ENCODE assay signal across 15 cellular contexts in the genomic region with DNA sequence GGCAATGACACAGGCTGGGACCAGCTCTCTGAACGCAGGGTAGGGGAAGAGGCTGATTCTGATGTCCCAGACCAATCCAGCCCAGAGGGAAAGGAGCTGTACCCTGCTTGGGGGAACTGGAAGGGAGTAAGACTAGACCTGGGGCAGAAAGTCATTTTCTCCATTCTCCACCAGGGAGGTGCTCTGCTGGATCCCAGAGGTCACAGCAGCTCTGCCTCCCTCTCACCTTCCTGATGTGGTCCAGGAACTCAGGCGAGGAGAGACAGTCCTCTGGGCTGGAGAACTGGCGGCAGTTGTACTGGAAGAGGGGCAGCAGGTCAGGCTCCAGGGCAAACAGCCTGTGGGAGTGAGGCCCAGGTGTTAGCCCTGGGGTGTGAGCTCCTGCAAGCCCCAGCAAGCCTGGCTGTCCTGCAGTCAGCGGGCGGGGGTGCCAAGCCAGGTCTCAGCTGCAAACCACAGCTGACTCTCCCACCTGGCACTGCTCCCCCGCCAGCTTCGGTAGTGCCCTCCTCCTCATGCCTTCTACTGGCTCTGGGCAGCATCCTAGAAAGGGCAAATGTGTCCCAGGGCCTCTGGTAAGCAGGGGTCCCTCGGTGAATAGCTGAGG. TPM values are rescaled to one million over a fixed set of nuclear protein-coding genes. Genes with fewer than 3 reads are reported as not detected.
DNase-seq lines count a peak whose midpoint lies in the region; ATAC-seq and TF ChIP-seq lines count a peak whose summit lies in the region.
"Had no signal": no experiment of that assay in that cellular context is flagged by ENCODE, and none has a peak within 500 bp of the region (broad histone marks: within the 10 kb centered on the region; RNA-seq: fewer than 3 reads in every experiment).

No MANE protein-coding gene starts in this region.

- H3K4me3 ChIP-seq in endodermal cell (ENCODE audit: low read length), result no peak overlapping the region
- H3K4me3 ChIP-seq: colonic mucosa had no signal

- peak; percentile 25 for TF ChIP-seq CTCF in endodermal cell (conservative IDR thresholded peaks at IDR 0.05)

- in situ Hi-C loops in ACHN (cut with HindIII; ENCODE audit: low pct_ligation_motif_present, low pct_unique_long_range_greater_than_20kb, low sequenced_read_pairs), result no loop called here

- no peaks in the 10 kb centered on the region for H3K9me3 ChIP-seq in endodermal cell (ENCODE audit: control insufficient read depth, low read length)
- H3K9me3 ChIP-seq: Caco-2, colonic mucosa had no signal

- DNase-seq in NCI-H748 (lab: John Stamatoyannopoulos, UW; ENCODE audit: unreplicated experiment) (peak; percentile 38), NCI-H748 treated with DMSO at 0.1 percent for 48 hours (lab: John Stamatoyannopoulos, UW) (no peak), NCI-H526 (lab: John Stamatoyannopoulos, UW) (peak; percentile 27 to 58), endodermal cell (peak; percentile 67), globus pallidus (ENCODE audit: low spot score) (no peak), ACHN (no peak)
- no peak for DNase-seq in stimulated activated CD4-positive, alpha-beta T cell treated with anti-CD3 and anti-CD28 coated beads, Interleukin-4, amount 100 ng/mL, for 1 hour
- DNase-seq: activated CD4-positive, alpha-beta T cell treated with anti-CD3 and anti-CD28 coated beads, Interleukin-2, amount 10 ng/mL, durations not matched to agents 24 days and 14 days; activated T-cell treated with anti-CD3 and anti-CD28 coated beads, Interleukin-2, amount 50 U/mL, for 4 hours; Caco-2; colonic mucosa; NCI-H1436; T-helper 1 cell had no signal

- WGBS in endodermal cell (ENCODE audit: insufficient coverage in 1 of 2, insufficient read length in 1 of 2), 2 experiments, result 73 to 76% methylated on average over 1 to 8 of the region's 8 CpGs

- no peaks in the 10 kb centered on the region for H3K36me3 ChIP-seq in endodermal cell (ENCODE audit: control insufficient read depth, insufficient read depth, low read length)
- H3K36me3 ChIP-seq: colonic mucosa had no signal

- H3K9me3 Mint-ChIP-seq in endodermal cell, result no peaks in the 10 kb centered on the region

- no peak for ATAC-seq in HG03139 (IDR thresholded peaks at IDR 0.05; ENCODE audit: unreplicated experiment)
- ATAC-seq: activated T-cell treated with anti-CD3 and anti-CD28 coated beads, Interleukin-2, amount 50 U/mL, for 4 hours had no signal

- no peak overlapping the region for H3K27ac Mint-ChIP-seq in endodermal cell
- H3K27ac Mint-ChIP-seq: activated CD4-positive, alpha-beta T cell treated with anti-CD3 and anti-CD28 coated beads, Interleukin-2, amount 10 ng/mL, durations not matched to agents 24 days and 14 days; memory B cell had no signal

- H3K4me1 Mint-ChIP-seq in endodermal cell, result peaks cover 3% of the 10 kb centered on the region
- H3K4me1 Mint-ChIP-seq: activated CD4-positive, alpha-beta T cell treated with anti-CD3 and anti-CD28 coated beads, Interleukin-2, amount 10 ng/mL, durations not matched to agents 24 days and 14 days had no signal

- H3K27me3 ChIP-seq in endodermal cell (ENCODE audit: control insufficient read depth, insufficient read depth, low read length, poor library complexity, severe bottlenecking), result peaks cover 59% of the 10 kb centered on the region

- no peaks in the 10 kb centered on the region for H3K36me3 Mint-ChIP-seq in endodermal cell (ENCODE audit: low read depth)

- H3K27ac ChIP-seq in endodermal cell (ENCODE audit: low read depth, low read length), result no peak overlapping the region
- H3K27ac ChIP-seq: colonic mucosa had no signal

- H3K9ac ChIP-seq in endodermal cell (ENCODE audit: extremely low read depth, low read length, poor library complexity, severe bottlenecking), result no peak overlapping the region

- H3K27me3 Mint-ChIP-seq in endodermal cell (ENCODE audit: insufficient read depth), result peaks cover 69% of the 10 kb centered on the region

- no peaks in the 10 kb centered on the region for H3K4me1 ChIP-seq in endodermal cell (ENCODE audit: control insufficient read depth, insufficient read depth, low read length)
- H3K4me1 ChIP-seq: Caco-2, colonic mucosa had no signal

- H3K4me3 Mint-ChIP-seq in endodermal cell, result no peak overlapping the region
- H3K4me3 Mint-ChIP-seq: activated CD4-positive, alpha-beta T cell treated with anti-CD3 and anti-CD28 coated beads, Interleukin-2, amount 10 ng/mL, durations not matched to agents 24 days and 14 days; activated T-cell treated with anti-CD3 and anti-CD28 coated beads, Interleukin-2, amount 50 U/mL, for 4 hours; memory B cell had no signal

RNA-seq across cellular contexts. Expression of a gene that starts 1.9 kb away (rescaled TPM):
- not detected for total RNA-seq in endodermal cell
- polyA plus RNA-seq in endodermal cell (2013, experiment 1 of 2), result not detected
- polyA plus RNA-seq in endodermal cell (2013, experiment 2 of 2), result 0.12 TPM
- total RNA-seq: activated CD4-positive, alpha-beta T cell treated with anti-CD3 and anti-CD28 coated beads, Interleukin-2, amount 10 ng/mL, durations not matched to agents 24 days and 14 days; activated T-cell treated with anti-CD3 and anti-CD28 coated beads, Interleukin-2, amount 50 U/mL, for 4 hours; Caco-2 had no signal

RNA-seq across cellular contexts. Expression of a gene that starts 51.6 kb away (rescaled TPM):
- 10 to 100 TPM; 58.5 to 70.6 TPM for total RNA-seq in endodermal cell
- 32.3 TPM for polyA plus RNA-seq in endodermal cell (2013, experiment 1 of 2)
- 29.6 TPM for polyA plus RNA-seq in endodermal cell (2013, experiment 2 of 2)

RNA-seq across cellular contexts. Expression of a gene that starts 51.7 kb away (rescaled TPM):
- 10 to 100 TPM; 38.3 to 40.4 TPM for total RNA-seq in endodermal cell
- polyA plus RNA-seq in endodermal cell (2013, experiment 1 of 2), result 35.9 TPM
- polyA plus RNA-seq in endodermal cell (2013, experiment 2 of 2), result 37.6 TPM

Comparison
In these comparisons a context has a peak if more than half of its experiments do, and no peak if none do; other contexts are left out.
1. DNase-seq: peak in NCI-H748 (single experiment), NCI-H526 (2 of 2) and endodermal cell (single experiment); none in NCI-H748 treated with DMSO at 0.1 percent for 48 hours (single experiment), stimulated activated CD4-positive, alpha-beta T cell treated with anti-CD3 and anti-CD28 coated beads, Interleukin-4, amount 100 ng/mL, for 1 hour (single experiment), globus pallidus (single experiment) and ACHN (single experiment).